Comparison of ENCODE assay signal across 6 cellular contexts in genomic region chr19:1250374-1251232, GRCh38. TPM values are rescaled to one million over a fixed set of nuclear protein-coding genes. Genes with fewer than 3 reads are reported as not detected.
A peak's percentile ranks its signal among the peaks of the same experiment; 100 is the strongest.
DNase-seq lines count a peak whose midpoint lies in the region; ATAC-seq and TF ChIP-seq lines count a peak whose summit lies in the region.

No MANE protein-coding gene starts in this region.

- peak overlapping the region; percentile 81 for H3K9ac ChIP-seq in SK-N-MC (ENCODE audit: insufficient read length)

- intact Hi-C loops in ovary (cut with DNase I), result no loop called here

- TF ChIP-seq POLR2A in ovary (IDR thresholded peaks at IDR 0.05), result no peak

- no peak for TF ChIP-seq EP300 in ovary (IDR thresholded peaks at IDR 0.05)

- H3K36me3 ChIP-seq in SK-N-MC (ENCODE audit: insufficient read depth, low read length) (peaks cover 39% of the 10 kb centered on the region), ovary (no peaks in the 10 kb centered on the region)

- POLR2A ChIA-PET in HEK293T (lab: Yijun Ruan, JAX), result interaction anchor here (0.8 to 7.8 kb wide), 6 partner anchors 10 to 25 kb away, joined by 3 to 157 read pairs (median 7); partner anchors contain the start of genes CIRBP and FAM174C

- H3K4me1 ChIP-seq in ovary (ENCODE audit: insufficient read depth), result peaks cover 22% of the 10 kb centered on the region

- H3K27me3 ChIP-seq in ovary, result no peaks in the 10 kb centered on the region

- H3K4me3 ChIP-seq in SK-N-MC (peak overlapping the region; percentile 87), epithelial cell of esophagus (ENCODE audit: low read length) (peak overlapping the region; percentile 75), ovary (peak overlapping the region; percentile 65)

- no peak for ATAC-seq in HG03280 (IDR thresholded peaks at IDR 0.05; ENCODE audit: unreplicated experiment)
- ATAC-seq in HG02610 (IDR thresholded peaks at IDR 0.05; ENCODE audit: unreplicated experiment), result no peak

- H3K27ac ChIP-seq in SK-N-MC (peak overlapping the region; percentile 88), ovary (peak overlapping the region; percentile 87 to 89)

- H3K9me3 ChIP-seq in SK-N-MC (ENCODE audit: low read depth, low read length) (no peaks in the 10 kb centered on the region), ovary (no peaks in the 10 kb centered on the region)

- CTCF ChIA-PET in HEK293T (lab: Yijun Ruan, JAX), result interaction anchor here (1.3 kb wide), 1 partner anchor 16 kb away, joined by 5 read pairs; no protein-coding TSS in a partner anchor

- peak; percentile 37 for DNase-seq in HEK293T (ENCODE audit: extremely low spot score)
- DNase-seq in SK-N-MC (ENCODE audit: low read depth, low spot score), result no peak
- DNase-seq in epithelial cell of esophagus (ENCODE audit: low read depth), result no peak
- DNase-seq in ovary, result peak; percentile 73 to 82 (median 78)

- TF ChIP-seq CTCF in epithelial cell of esophagus (IDR thresholded peaks at IDR 0.05; ENCODE audit: insufficient read depth, low read depth, low read length, missing control alignments) (no peak), ovary (IDR thresholded peaks at IDR 0.05) (no peak)

- 0 to 1% (median 0%) methylated on average over 20 to 97 of the region's 97 CpGs for WGBS in ovary, 3 donors

TF ChIP-seq in HEK293T, 16 proteins besides CTCF, POLR2A, EP300 and RAD21:
- TF ChIP-seq LEF1 (IDR thresholded peaks at IDR 0.05; ENCODE audit: borderline replicate concordance) (no peak), FOXM1 (IDR thresholded peaks at IDR 0.05; ENCODE audit: borderline replicate concordance) (peak; percentile 44; the same call in 1 of the 2 replicates), SUZ12 (IDR thresholded peaks at IDR 0.05) (no peak), NFRKB (IDR thresholded peaks at IDR 0.05) (no peak), HDGF (IDR thresholded peaks at IDR 0.05; ENCODE audit: borderline replicate concordance) (no peak)

RNA-seq across cellular contexts. Expression of gene MIDN, which starts 2.2 kb away (rescaled TPM):
- 100 to 1,000 TPM in 5 of 7 donors, 10 to 100 TPM in 2; 44.9 to 261 (median 107) TPM for total RNA-seq in ovary
- 10 to 100 TPM; 10.1 to 26.7 TPM for polyA plus RNA-seq in ovary

RNA-seq across cellular contexts. Expression of gene ATP5F1D, which starts 9.1 kb away (rescaled TPM):
- 100 to 1,000 TPM in 6 of 7 donors, 10 to 100 TPM in 1; 71.9 to 218 (median 148) TPM for total RNA-seq in ovary
- 100 to 1,000 TPM in 1 of 2 donors, 1 to 10 TPM in 1; 1.3 to 110 TPM for polyA plus RNA-seq in ovary

RNA-seq across cellular contexts. Expression of gene CBARP, which starts 12.8 kb away (rescaled TPM):
- total RNA-seq in ovary, result 10 to 100 TPM in 2 of 7 donors, 1 to 10 TPM in 2, under 1 TPM in 3; 0.61 to 21.1 (median 2.4) TPM
- polyA plus RNA-seq in ovary, result under 1 TPM in 1 of 2 donors, not detected in 1; 0.45 TPM

RNA-seq across cellular contexts. Expression of gene CIRBP, which starts 18.5 kb away (rescaled TPM):
- 100 to 1,000 TPM; 602 to 917 (median 855) TPM for total RNA-seq in ovary
- 1,000 to 10,000 TPM in 1 of 2 donors, 100 to 1,000 TPM in 1; 610 to 1,254 TPM for polyA plus RNA-seq in ovary

RNA-seq across cellular contexts. Expression of gene FAM174C, which starts 24.7 kb away (rescaled TPM):
- 10 to 100 TPM; 21.7 to 72.5 (median 26.7) TPM for total RNA-seq in ovary
- 10 to 100 TPM in 1 of 2 donors, under 1 TPM in 1; 0.30 to 35.2 TPM for polyA plus RNA-seq in ovary

Comparison
In these comparisons a context has a peak if more than half of its experiments do, and no peak if none do; other contexts are left out.
1. DNase-seq: peak in HEK293T (single experiment) and ovary (5 of 5); none in SK-N-MC (single experiment) and epithelial cell of esophagus (single experiment).
2. Peak in every context shown above with its lines, with median percentiles within 50 percentile points of each other: H3K4me3 ChIP-seq.